In the genomic region with DNA sequence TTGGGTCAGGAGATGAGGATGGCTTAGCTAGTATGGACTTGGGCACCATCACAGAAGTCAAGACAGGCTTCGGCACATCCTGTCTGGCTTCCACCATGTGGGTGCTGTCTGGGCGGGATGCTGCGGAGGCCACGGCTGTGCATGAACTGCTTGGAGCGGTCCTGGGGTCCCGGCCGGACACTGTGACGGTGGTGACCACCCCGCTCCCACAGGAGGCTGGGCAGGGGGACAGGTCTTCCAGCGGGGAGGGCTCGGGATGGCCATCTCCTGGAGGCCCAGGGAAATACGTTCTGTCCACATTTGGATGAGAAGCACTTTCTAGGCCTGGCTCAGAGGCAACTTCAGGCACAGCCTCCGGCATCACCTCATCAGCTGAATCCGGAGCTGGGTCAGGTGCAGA, we compare ENCODE assay signal across 14 cellular contexts. TPM values are rescaled to one million over a fixed set of nuclear protein-coding genes. Genes with fewer than 3 reads are reported as not detected.
DNase-seq lines count a peak whose midpoint lies in the region; ATAC-seq and TF ChIP-seq lines count a peak whose summit lies in the region.
"Had no signal": no experiment of that assay in that cellular context is flagged by ENCODE, and none has a peak within 500 bp of the region (broad histone marks: within the 10 kb centered on the region; RNA-seq: fewer than 3 reads in every experiment).

No MANE protein-coding gene starts in this region.

- no peak overlapping the region for H3K23ac ChIP-seq in H9 (ENCODE audit: insufficient read length, low read depth, low read length)

- no peak overlapping the region for H4K8ac ChIP-seq in H9 (replicated peaks; ENCODE audit: insufficient read length, low read depth, low read length)

- H2BK15ac ChIP-seq in H9 (ENCODE audit: low read depth, low read length): no peak overlapping the region

- no peaks in the 10 kb centered on the region for H3K27me3 ChIP-seq in BLaER1
- H3K27me3 ChIP-seq in H9 (ENCODE audit: insufficient read depth, low read length): no peaks in the 10 kb centered on the region
- H3K27me3 ChIP-seq: left lung, right lobe of liver, upper lobe of left lung had no signal

- peaks cover 53 to 82% (median 58%) of the 10 kb centered on the region in 3 experiments; a peak in 6 of 7 replicates for H3K36me3 Mint-ChIP-seq in H9 (ENCODE audit: insufficient read depth in 1 of 3, low read depth in 3 of 3)

- no CpG with 5 or more reads among the region's 14 CpGs for WGBS in H9 (ENCODE audit: extremely low coverage, insufficient read length, low lambda C conversion rate)

- H2BK20ac ChIP-seq in H9 (ENCODE audit: low read depth, low read length, poor library complexity, severe bottlenecking): no peak overlapping the region

- no peak overlapping the region for H3K4ac ChIP-seq in H9 (ENCODE audit: low read depth, low read length)

- no peak overlapping the region for H2BK120ac ChIP-seq in H9 (ENCODE audit: low read depth, low read length, poor library complexity, severe bottlenecking)

- H2AK5ac ChIP-seq in H9 (ENCODE audit: insufficient read length, low read length): no peak overlapping the region

- no peak overlapping the region for H2BK5ac ChIP-seq in H9 (ENCODE audit: insufficient read length, low read length)

- no peak overlapping the region for H3T11ph ChIP-seq in H9 (ENCODE audit: low read length)

- no peaks in the 10 kb centered on the region for H3K79me1 ChIP-seq in H9 (ENCODE audit: insufficient read depth, low read depth, low read length, poor library complexity, severe bottlenecking)

- H3K9me3 ChIP-seq in BLaER1 (no peaks in the 10 kb centered on the region), H9 (ENCODE audit: control insufficient read depth, low read depth, low read length) (no peaks in the 10 kb centered on the region)
- H3K9me3 ChIP-seq: left lung, right lobe of liver, upper lobe of left lung had no signal

- peaks cover 85% of the 10 kb centered on the region for H3K4me1 ChIP-seq in BLaER1
- no peaks in the 10 kb centered on the region for H3K4me1 ChIP-seq in H9 (ENCODE audit: insufficient read depth, low read length)
- H3K4me1 ChIP-seq: left lung, upper lobe of left lung had no signal

- no peaks in the 10 kb centered on the region for H3K79me2 ChIP-seq in H9 (ENCODE audit: insufficient read depth, low read length)

- peak; percentile 29; the same call in 1 of the 3 replicates for ATAC-seq in SK-N-SH treated with all-trans-retinoic acid at 6 μM for 48 hours
- ATAC-seq in HG03432 (IDR thresholded peaks at IDR 0.05; ENCODE audit: unreplicated experiment): no peak
- ATAC-seq: left lung, right lobe of liver had no signal

- no peak overlapping the region for H3K18ac ChIP-seq in H9 (ENCODE audit: insufficient read length, low read depth, low read length)

- H2BK12ac ChIP-seq in H9 (ENCODE audit: insufficient read length, low read depth, low read length): no peak overlapping the region

- peaks cover 35% of the 10 kb centered on the region for H4K20me1 ChIP-seq in BLaER1
- no peaks in the 10 kb centered on the region for H4K20me1 ChIP-seq in H9 (ENCODE audit: control insufficient read depth, insufficient read depth, insufficient read length)

- no peak overlapping the region for H2AFZ ChIP-seq in H9 (ENCODE audit: low read length)

- no peak overlapping the region for H3K27ac Mint-ChIP-seq in H9
- H3K27ac Mint-ChIP-seq: stimulated activated naive CD8-positive, alpha-beta T cell treated with anti-CD3 and anti-CD28 coated beads, Interleukin-15, Interleukin-2, amounts not matched to agents 100 ng/mL and 50 ng/mL, for 24 hours had no signal

- peak; percentile 42; the same call in 2 of the 3 replicates for TF ChIP-seq CTCF in H9 (conservative IDR thresholded peaks at IDR 0.05)

- H3K27ac ChIP-seq in BLaER1 (no peak overlapping the region), H9 (ENCODE audit: insufficient read length, low read depth, low read length) (no peak overlapping the region)
- H3K27ac ChIP-seq: left lung, right lobe of liver, upper lobe of left lung had no signal

- peaks cover 84% of the 10 kb centered on the region for H3K36me3 ChIP-seq in BLaER1

- no peak overlapping the region for H4K5ac ChIP-seq in H9 (ENCODE audit: insufficient read length, low read depth, low read length)

- H3K4me3 Mint-ChIP-seq in H9: no peak overlapping the region
- H3K4me3 Mint-ChIP-seq: stimulated activated naive CD8-positive, alpha-beta T cell treated with anti-CD3 and anti-CD28 coated beads, Interleukin-15, Interleukin-2, amounts not matched to agents 100 ng/mL and 50 ng/mL, for 24 hours had no signal

- DNase-seq in H9: no peak
- DNase-seq in iPS-NIHi11 (ENCODE audit: low spot score): peak; percentile 55
- no peak for DNase-seq in NCI-H1048 (lab: John Stamatoyannopoulos, UW)
- no peak for DNase-seq in AML-193 (lab: John Stamatoyannopoulos, UW)
- no peak for DNase-seq in ecto neural progenitor cell (ENCODE audit: low spot score)
- DNase-seq: left lung, NCI-H69, occipital lobe, upper lobe of left lung had no signal

- no peaks in the 10 kb centered on the region for H3K23me2 ChIP-seq in H9 (ENCODE audit: insufficient read length, low read depth, low read length, poor library complexity, severe bottlenecking)

- H4K91ac ChIP-seq in H9 (ENCODE audit: insufficient read length, low read depth, low read length): no peak overlapping the region

- H3K14ac ChIP-seq in H9 (ENCODE audit: insufficient read depth, low read length): no peak overlapping the region

- peaks cover 7 to 10% of the 10 kb centered on the region in 2 experiments for H3K4me1 Mint-ChIP-seq in H9

- no peak overlapping the region for H3K56ac ChIP-seq in H9 (ENCODE audit: insufficient read length, low read depth, low read length)

- H3K4me2 ChIP-seq in BLaER1 (peak overlapping the region; percentile 86), H9 (ENCODE audit: insufficient read depth, insufficient read length, low read length) (no peak overlapping the region)

- H3K27me3 Mint-ChIP-seq in H9 (ENCODE audit: low read depth): no peaks in the 10 kb centered on the region
- H3K27me3 Mint-ChIP-seq: stimulated activated naive CD8-positive, alpha-beta T cell treated with anti-CD3 and anti-CD28 coated beads, Interleukin-15, Interleukin-2, amounts not matched to agents 100 ng/mL and 50 ng/mL, for 24 hours had no signal

- no peak overlapping the region for H3K4me3 ChIP-seq in BLaER1
- H3K4me3 ChIP-seq: left lung, right lobe of liver, upper lobe of left lung had no signal

- H3K9ac ChIP-seq in BLaER1 (no peak overlapping the region), H9 (ENCODE audit: extremely low read depth, insufficient read length, low read length) (no peak overlapping the region)

- no peaks in the 10 kb centered on the region for H3K9me3 Mint-ChIP-seq in H9
- H3K9me3 Mint-ChIP-seq: stimulated activated naive CD8-positive, alpha-beta T cell treated with anti-CD3 and anti-CD28 coated beads, Interleukin-15, Interleukin-2, amounts not matched to agents 100 ng/mL and 50 ng/mL, for 24 hours had no signal

TF ChIP-seq in SK-N-SH treated with all-trans-retinoic acid at 6 μM for 48 hours, 23 proteins besides CTCF, POLR2A, EP300 and RAD21:
- no peak for TF ChIP-seq CREB5 (CRISPR knock-in tag; IDR thresholded peaks at IDR 0.05; ENCODE audit: low read depth)
- no peak for TF ChIP-seq PPARA (CRISPR knock-in tag; IDR thresholded peaks at IDR 0.05; ENCODE audit: borderline replicate concordance)
- no peak for TF ChIP-seq RARB (CRISPR knock-in tag; IDR thresholded peaks at IDR 0.05)
- no peak for TF ChIP-seq TCF4 (CRISPR knock-in tag; IDR thresholded peaks at IDR 0.05; ENCODE audit: borderline replicate concordance)
- no peak for TF ChIP-seq ZNF70 (CRISPR knock-in tag; IDR thresholded peaks at IDR 0.05)
- no peak for TF ChIP-seq ZNF565 (CRISPR knock-in tag; conservative IDR thresholded peaks at IDR 0.05; ENCODE audit: low read depth)
- TF ChIP-seq CSRNP3 (CRISPR knock-in tag; IDR thresholded peaks at IDR 0.05): no peak
- no peak for TF ChIP-seq POU6F1 (CRISPR knock-in tag; IDR thresholded peaks at IDR 0.05; ENCODE audit: borderline replicate concordance, low read depth)

RNA-seq across cellular contexts. Expression of gene TCFL5, which starts 32.1 kb away (rescaled TPM):
- 15.9 and 16.4 TPM in 2 replicates for total RNA-seq in H9 (2021)

RNA-seq across cellular contexts. Expression of gene DIDO1, which starts 32.6 kb away (rescaled TPM):
- 85.9 TPM in 2 replicates for total RNA-seq in H9 (2021)

RNA-seq across cellular contexts. Expression of gene GID8, which starts 44.2 kb away (rescaled TPM):
- 60.9 and 62.9 TPM in 2 replicates for total RNA-seq in H9 (2021)

RNA-seq across cellular contexts. Expression of gene SLC17A9, which starts 58.8 kb away (rescaled TPM):
- total RNA-seq in H9 (2021): 19.9 and 20.9 TPM in 2 replicates
